In genomic region chr19:43596842-43597461, GRCh38 we compare ENCODE assay signal across 8 cellular contexts. TPM values are rescaled to one million over a fixed set of nuclear protein-coding genes. Genes with fewer than 3 reads are reported as not detected.
DNase-seq lines count a peak whose midpoint lies in the region; ATAC-seq and TF ChIP-seq lines count a peak whose summit lies in the region.

No MANE protein-coding gene starts in this region.

- H3K4me1 ChIP-seq in cardiac muscle cell (ENCODE audit: low read depth) (peaks cover 3% of the 10 kb centered on the region), ascending aorta (peaks cover 22 to 23% of the 10 kb centered on the region in 2 donors), right lobe of liver (peaks cover 0 to 31% (median 10%) of the 10 kb centered on the region in 4 donors), upper lobe of right lung (peaks cover 28% of the 10 kb centered on the region)

- H3K4me3 ChIP-seq in cardiac muscle cell (peak overlapping the region; percentile 56), ascending aorta (peak overlapping the region; percentile 59 to 68), right lobe of liver (peak overlapping the region; percentile 58 to 85 (median 76)), upper lobe of right lung (peak overlapping the region; percentile 75)

- H3K36me3 ChIP-seq in cardiac muscle cell (peaks cover 3% of the 10 kb centered on the region), ascending aorta (peaks cover 33 to 38% of the 10 kb centered on the region in 2 donors), right lobe of liver (peaks cover 0 to 30% (median 1%) of the 10 kb centered on the region in 4 donors), upper lobe of right lung (peaks cover 54% of the 10 kb centered on the region)

- no peak for ATAC-seq in right lobe of liver
- no peak for ATAC-seq in upper lobe of right lung
- ATAC-seq in HG02610 (IDR thresholded peaks at IDR 0.05; ENCODE audit: unreplicated experiment): no peak
- no peak for ATAC-seq in HG03045 (IDR thresholded peaks at IDR 0.05; ENCODE audit: unreplicated experiment)
- ATAC-seq in GM18519 (IDR thresholded peaks at IDR 0.05; ENCODE audit: low FRiP score, unreplicated experiment): no peak

- H3K9me3 ChIP-seq in cardiac muscle cell (ENCODE audit: low read depth) (no peaks in the 10 kb centered on the region), ascending aorta (no peaks in the 10 kb centered on the region), right lobe of liver (no peaks in the 10 kb centered on the region), upper lobe of right lung (no peaks in the 10 kb centered on the region)

- intact Hi-C loops in cardiac septum (cut with DNase I): loop anchor here (1.0 to 2.0 kb wide), 4 partner anchors 22 to 72 kb away; partner anchors contain the start of genes PINLYP, XRCC1 and ZNF428
- intact Hi-C loops in ascending aorta (cut with DNase I): loop anchor here (1.0 to 10.0 kb wide), 6 partner anchors 22 to 1642 kb away; partner anchors contain the start of genes PINLYP, RABAC1, SMG9 and XRCC1
- intact Hi-C loops in right lobe of liver (cut with DNase I): no loop called here
- intact Hi-C loops in upper lobe of right lung (cut with DNase I): no loop called here

- 21% methylated on average over 5 of the region's 7 CpGs for WGBS in right lobe of liver (ENCODE audit: insufficient coverage, low coverage, low lambda C conversion rate, missing lambda C conversion rate)

- H3K27ac ChIP-seq in cardiac muscle cell (peak overlapping the region; percentile 99), ascending aorta (peak overlapping the region; percentile 94 to 99), right lobe of liver (peak overlapping the region; percentile 92 to 98 (median 96)), upper lobe of right lung (peak overlapping the region; percentile 99)

- TF ChIP-seq CTCF in cardiac muscle cell (IDR thresholded peaks at IDR 0.05; ENCODE audit: low read depth, low read length): no peak
- TF ChIP-seq CTCF in ascending aorta (IDR thresholded peaks at IDR 0.05): no peak
- TF ChIP-seq CTCF in right lobe of liver (IDR thresholded peaks at IDR 0.05): no peak
- TF ChIP-seq CTCF in upper lobe of right lung (IDR thresholded peaks at IDR 0.05): no peak

- TF ChIP-seq POLR2A in right lobe of liver (IDR thresholded peaks at IDR 0.05): no peak

- DNase-seq in cardiac muscle cell (ENCODE audit: low read depth in 1 of 2, low spot score in 1 of 2): no peak
- no peak for DNase-seq in cardiac septum (ENCODE audit: low spot score)
- DNase-seq in ascending aorta (ENCODE audit: low spot score in 2 of 2): no peak
- DNase-seq in right lobe of liver: peak in 1 of 3 donors; percentile 24
- DNase-seq in upper lobe of right lung: no peak

- H3K27me3 ChIP-seq in cardiac muscle cell: no peaks in the 10 kb centered on the region
- no peaks in the 10 kb centered on the region for H3K27me3 ChIP-seq in ascending aorta
- H3K27me3 ChIP-seq in right lobe of liver: no peaks in the 10 kb centered on the region
- no peaks in the 10 kb centered on the region for H3K27me3 ChIP-seq in upper lobe of right lung

RNA-seq across cellular contexts. Expression of gene ZNF576, which starts 0.6 kb away (rescaled TPM):
- total RNA-seq in cardiac muscle cell: 12.5 and 12.6 TPM in 2 replicates
- 13.1 and 14.6 TPM in 2 replicates for polyA plus RNA-seq in cardiac muscle cell
- 11.5 TPM for total RNA-seq in cardiac septum
- 3.1 TPM for total RNA-seq in ascending aorta
- 10 to 100 TPM in 4 of 6 experiments, 1 to 10 TPM in 2; 7.7 to 15.8 (median 10.3) TPM for total RNA-seq in right lobe of liver
- 16.6 TPM for total RNA-seq in upper lobe of right lung

RNA-seq across cellular contexts. Expression of gene IRGQ, which starts 1.0 kb away (rescaled TPM):
- 39.0 and 49.6 TPM in 2 replicates for total RNA-seq in cardiac muscle cell
- 21.1 and 22.4 TPM in 2 replicates for polyA plus RNA-seq in cardiac muscle cell
- total RNA-seq in cardiac septum: 30.2 TPM
- 17.2 TPM for total RNA-seq in ascending aorta
- total RNA-seq in right lobe of liver: 10 to 100 TPM in 4 of 6 experiments, 1 to 10 TPM in 2; 9.1 to 18.6 (median 11.0) TPM
- total RNA-seq in upper lobe of right lung: 23.2 TPM

RNA-seq across cellular contexts. Expression of gene SRRM5, which starts 14.9 kb away (rescaled TPM):
- total RNA-seq in cardiac muscle cell (0.18 and 0.30 TPM in 2 replicates), cardiac septum (0.38 TPM), ascending aorta (0.32 TPM), right lobe of liver (under 1 TPM in 5 of 6 experiments, not detected in 1; 0.09 to 0.37 (median 0.18) TPM), upper lobe of right lung (0.29 TPM)
- polyA plus RNA-seq in cardiac muscle cell: 0.50 TPM in 1 of 2 replicates, not detected in the other

RNA-seq across cellular contexts. Expression of gene PINLYP, which starts 21.4 kb away (rescaled TPM):
- total RNA-seq in cardiac muscle cell (9.2 and 12.1 TPM in 2 replicates), cardiac septum (1.7 TPM), ascending aorta (2.2 TPM), right lobe of liver (1 to 10 TPM in 1 of 6 experiments, under 1 TPM in 4, not detected in 1; 0.58 to 1.5 (median 0.81) TPM), upper lobe of right lung (4.7 TPM)
- 8.7 and 12.8 TPM in 2 replicates for polyA plus RNA-seq in cardiac muscle cell

RNA-seq across cellular contexts. Expression of gene XRCC1, which starts 21.6 kb away (rescaled TPM):
- total RNA-seq in cardiac muscle cell (82.5 and 85.3 TPM in 2 replicates), cardiac septum (17.9 TPM), ascending aorta (6.4 TPM), right lobe of liver (1 to 10 TPM; 5.5 to 8.4 (median 7.5) TPM), upper lobe of right lung (23.8 TPM)
- polyA plus RNA-seq in cardiac muscle cell: 52.0 and 52.7 TPM in 2 replicates

Comparison
In these comparisons a context has a peak if more than half of its experiments do, and no peak if none do; other contexts are left out.
1. intact Hi-C loops: an anchor here in cardiac septum (1.0 to 2.0 kb wide) and ascending aorta (1.0 to 10.0 kb wide); none called in right lobe of liver and upper lobe of right lung.